8 cellular contexts compared by ENCODE assay signal in the genomic region with DNA sequence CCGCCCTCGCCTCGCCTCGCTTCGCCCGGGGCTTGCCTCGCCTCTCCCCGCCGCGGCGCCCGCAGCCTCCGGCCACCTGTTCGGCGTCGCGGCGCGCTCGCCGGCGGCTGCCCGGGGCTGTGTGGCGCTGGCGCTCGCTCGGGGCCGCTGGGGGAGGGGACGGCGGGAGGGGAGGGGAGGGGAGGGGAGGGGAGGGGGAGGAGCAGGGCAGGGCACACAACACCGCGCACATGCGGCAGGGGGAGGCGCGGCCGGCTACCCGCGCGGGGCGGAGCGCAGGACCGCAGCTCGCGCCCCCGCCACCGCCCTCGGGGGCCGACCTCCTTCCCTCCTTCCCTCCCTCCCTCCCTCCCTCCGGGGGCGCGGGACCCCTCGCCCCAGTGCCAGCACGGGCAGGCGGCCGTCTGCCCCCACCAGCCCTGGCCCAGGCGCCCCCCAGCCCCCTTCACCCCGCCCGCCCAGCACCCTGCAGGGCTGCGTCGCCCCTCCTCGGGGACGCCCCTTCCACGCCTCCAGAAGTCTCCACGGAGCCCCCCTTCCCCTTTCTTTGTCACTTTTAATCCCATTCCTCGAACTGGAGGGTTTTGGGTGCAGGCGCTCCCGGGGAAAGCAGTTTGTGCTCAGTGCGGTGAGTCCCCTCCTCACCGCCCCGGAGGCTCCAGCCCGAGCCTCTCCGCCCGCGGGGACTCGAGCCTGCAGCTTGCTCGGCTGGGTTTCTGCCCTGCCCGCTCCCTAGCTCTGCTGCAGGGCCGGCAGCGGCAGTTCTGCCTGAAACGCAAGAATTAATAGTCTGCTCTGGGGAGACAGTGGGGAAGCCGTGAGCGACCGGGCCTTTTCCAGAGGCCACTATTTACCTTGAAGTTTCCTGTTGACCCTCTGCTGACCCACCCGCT. TPM values are rescaled to one million over a fixed set of nuclear protein-coding genes. Genes with fewer than 3 reads are reported as not detected.
A peak's percentile ranks its signal among the peaks of the same experiment; 100 is the strongest.
DNase-seq lines count a peak whose midpoint lies in the region; ATAC-seq and TF ChIP-seq lines count a peak whose summit lies in the region.

Gene PARD3, minus strand, starts transcription at position 123 of the 893 bp plus-strand sequence. CDS start 301 bp downstream, outside the sequence.

- no peaks in the 10 kb centered on the region for H3K9me3 ChIP-seq in WERI-Rb-1 (ENCODE audit: severe bottlenecking)
- no peaks in the 10 kb centered on the region for H3K9me3 ChIP-seq in fibroblast of lung (ENCODE audit: control insufficient read depth, insufficient read depth, low read depth, low read length)

- H3K4me1 ChIP-seq in fibroblast of lung (ENCODE audit: control insufficient read depth, extremely low read depth, insufficient read depth, low read length), result peaks cover 2% of the 10 kb centered on the region

- peak within 1 kb of the TSS; percentile 40 to 83 (median 76) for H3K4me3 Mint-ChIP-seq in naive B cell

- DNase-seq in Jurkat, Clone E6-1 (ENCODE audit: low read depth, low spot score), result peak; percentile 60
- peak; percentile 67 for DNase-seq in WERI-Rb-1
- DNase-seq in fibroblast of lung (ENCODE audit: low read depth in 2 of 2), result peak; percentile 63 to 67
- DNase-seq in naive B cell, result no peak
- no peak for DNase-seq in superior temporal gyrus (ENCODE audit: extremely low spot score)

- H3K36me3 ChIP-seq in WERI-Rb-1 (no peaks in the 10 kb centered on the region), fibroblast of lung (ENCODE audit: control insufficient read depth, insufficient read depth, low read length) (no peaks in the 10 kb centered on the region)

- no peaks in the 10 kb centered on the region for H3K9me3 Mint-ChIP-seq in naive B cell

- H3K27ac Mint-ChIP-seq in naive B cell, result no peak within 1 kb of the TSS

- ATAC-seq in naive B cell (ENCODE audit: low read depth in 2 of 2) (peak in 1 of 2 donors; percentile 9), GM18519 (IDR thresholded peaks at IDR 0.05; ENCODE audit: low FRiP score, unreplicated experiment) (no peak)

- peaks cover 49 to 70% (median 67%) of the 10 kb centered on the region in 3 donors for H3K27me3 Mint-ChIP-seq in naive B cell

- peaks cover 0 to 16% (median 13%) of the 10 kb centered on the region in 3 donors for H3K4me1 Mint-ChIP-seq in naive B cell

- H3K27me3 ChIP-seq in WERI-Rb-1 (ENCODE audit: insufficient read depth, low read depth, severe bottlenecking) (no peaks in the 10 kb centered on the region), fibroblast of lung (ENCODE audit: control insufficient read depth, insufficient read depth, low read length) (no peaks in the 10 kb centered on the region)

- peak within 1 kb of the TSS; percentile 88 for H3K4me2 ChIP-seq in fibroblast of lung (ENCODE audit: extremely low read depth, insufficient read depth, low read length)

- H3K4me3 ChIP-seq in Jurkat, Clone E6-1 (ENCODE audit: low read length), result peak within 1 kb of the TSS; percentile 67
- H3K4me3 ChIP-seq in WERI-Rb-1 (ENCODE audit: low read depth, low read length) (peak within 1 kb of the TSS; percentile 82), fibroblast of lung (replicated peaks in 1 of 4; ENCODE audit: control extremely low read depth in 1 of 4, insufficient read depth in 1 of 4, low read depth in 3 of 4, low read length in 4 of 4) (peak within 1 kb of the TSS; percentile 56 to 87 (median 80))

- no peaks in the 10 kb centered on the region for H4K20me1 ChIP-seq in fibroblast of lung (ENCODE audit: control insufficient read depth, extremely low read depth, insufficient read depth, low read length)

- peak within 1 kb of the TSS; percentile 77 for H2AFZ ChIP-seq in fibroblast of lung (ENCODE audit: low read length)

- H3K79me2 ChIP-seq in fibroblast of lung (ENCODE audit: control insufficient read depth, insufficient read depth, low read length), result peaks cover 22% of the 10 kb centered on the region

- TF ChIP-seq CTCF in C4-2B (conservative IDR thresholded peaks at IDR 0.05) (no peak), WERI-Rb-1 (IDR thresholded peaks at IDR 0.05; ENCODE audit: low read depth, low read length) (no peak), fibroblast of lung (conservative IDR thresholded peaks at IDR 0.05 in 1 of 2, IDR thresholded peaks at IDR 0.05 in 1 of 2; ENCODE audit: low read depth in 1 of 2, low read length in 2 of 2) (no peak)

- H3K27ac ChIP-seq in C4-2B (peak within 1 kb of the TSS; percentile 85), WERI-Rb-1 (peak within 1 kb of the TSS; percentile 80), fibroblast of lung (ENCODE audit: insufficient read depth, low read length) (peak within 1 kb of the TSS; percentile 51)

- TF ChIP-seq POLR2A in GM19193 (IDR thresholded peaks at IDR 0.05; ENCODE audit: extremely low read depth, insufficient read depth, insufficient read length), result peak; percentile 21

- peak within 1 kb of the TSS; percentile 73 for H3K9ac ChIP-seq in fibroblast of lung (ENCODE audit: insufficient read depth, low read length)

- peaks cover 0 to 3% of the 10 kb centered on the region in 2 donors for H3K36me3 Mint-ChIP-seq in naive B cell

RNA-seq across cellular contexts. Expression of gene PARD3, which starts in this region (rescaled TPM):
- 22.6 TPM for polyA plus RNA-seq in Jurkat, Clone E6-1 (2012; ENCODE audit: insufficient read depth, insufficient read length)
- total RNA-seq in fibroblast of lung, result 43.1 and 46.4 TPM in 2 replicates
- polyA plus RNA-seq in fibroblast of lung, result 24.0 and 26.8 TPM in 2 replicates
- polyA plus RNA-seq in fibroblast of lung (2012), result 16.8 TPM in 2 replicates
- polyA minus RNA-seq in fibroblast of lung (ENCODE audit: low replicate concordance), result 8.5 and 12.0 TPM in 2 replicates
- under 1 TPM in 3 of 6 donors, not detected in 3; 0.05 to 0.36 (median 0.16) TPM for polyA plus RNA-seq in naive B cell (ENCODE audit: low read depth in 6 of 6)

Comparison
In these comparisons a context has a peak if more than half of its experiments do, and no peak if none do; other contexts are left out.
1. RNA of gene PARD3 (polyA plus RNA-seq): 16.8 to 26.8 TPM in fibroblast of lung; 0.05 to 0.36 TPM in naive B cell; every median in the first group is over 10 times any median in the second.
2. DNase-seq: peak in Jurkat, Clone E6-1 (single experiment), WERI-Rb-1 (single experiment) and fibroblast of lung (2 of 2); none in naive B cell (single experiment) and superior temporal gyrus (single experiment).
3. Peak in every context shown above with its lines, with median percentiles within 50 percentile points of each other: H3K27ac ChIP-seq and H3K4me3 ChIP-seq.